In genomic region chr10:79346012-79346340, GRCh38 we compare ENCODE assay signal across 18 cellular contexts. TPM values are rescaled to one million over a fixed set of nuclear protein-coding genes. Genes with fewer than 3 reads are reported as not detected.
DNase-seq lines count a peak whose midpoint lies in the region; ATAC-seq, FAIRE-seq and TF ChIP-seq lines count a peak whose summit lies in the region.
"Had no signal": no experiment of that assay in that cellular context is flagged by ENCODE, and none has a peak within 500 bp of the region (broad histone marks: within the 10 kb centered on the region; RNA-seq: fewer than 3 reads in every experiment).

No MANE protein-coding gene starts in this region.

- H3K27ac ChIP-seq in HL-60 (replicated peaks), result peak overlapping the region; percentile 49
- H3K27ac ChIP-seq in pancreas, result peak overlapping the region in 3 of 4 donors; percentile 47 to 70 (median 62)

- ATAC-seq in activated T-cell treated with anti-CD3 and anti-CD28 coated beads, Interleukin-2, amount 50 U/mL, for 4 hours, result no peak
- ATAC-seq in activated T-cell treated with anti-CD3 and anti-CD28 coated beads, Interleukin-2, amount 50 U/mL, for 72 hours (replicated peaks in 1 of 2), result no peak
- no peak for ATAC-seq in pancreas
- ATAC-seq: natural killer cell, T-cell had no signal

- H3K27ac Mint-ChIP-seq in activated T-cell treated with anti-CD3 and anti-CD28 coated beads, Interleukin-2, amount 50 U/mL, for 72 hours, result no peak overlapping the region
- peak overlapping the region in 4 of 5 experiments; percentile 21 to 24 (median 21) for H3K27ac Mint-ChIP-seq in brain
- H3K27ac Mint-ChIP-seq: endodermal cell, memory B cell, natural killer cell, WTC11 had no signal

- 91 to 93% methylated on average over 2 of the region's 2 CpGs for WGBS in pancreas, 2 donors

- no peaks in the 10 kb centered on the region for H3K27me3 Mint-ChIP-seq in activated T-cell treated with anti-CD3 and anti-CD28 coated beads, Interleukin-2, amount 50 U/mL, for 4 hours (ENCODE audit: low read depth)
- H3K27me3 Mint-ChIP-seq in activated T-cell treated with anti-CD3 and anti-CD28 coated beads, Interleukin-2, amount 50 U/mL, for 72 hours (ENCODE audit: low read depth), result no peaks in the 10 kb centered on the region
- H3K27me3 Mint-ChIP-seq in brain, result peaks cover 13% of the 10 kb centered on the region
- H3K27me3 Mint-ChIP-seq: memory B cell, T-cell had no signal

- FAIRE-seq in pancreas (lab: Jason Lieb, UNC) (no peak), frontal cortex (lab: Jason Lieb, UNC) (no peak)
- FAIRE-seq: HTR-8/SVneo had no signal

- no peaks in the 10 kb centered on the region for H3K27me3 ChIP-seq in HL-60 (ENCODE audit: insufficient read depth, poor library complexity, severe bottlenecking)
- no peaks in the 10 kb centered on the region for H3K27me3 ChIP-seq in pancreas

- intact Hi-C loops in pancreas (cut with DNase I), result no loop called here

- H3K9me3 Mint-ChIP-seq in activated T-cell treated with anti-CD3 and anti-CD28 coated beads, Interleukin-2, amount 50 U/mL, for 4 hours, result no peaks in the 10 kb centered on the region
- H3K9me3 Mint-ChIP-seq in activated T-cell treated with anti-CD3 and anti-CD28 coated beads, Interleukin-2, amount 50 U/mL, for 72 hours, result no peaks in the 10 kb centered on the region
- no peaks in the 10 kb centered on the region for H3K9me3 Mint-ChIP-seq in brain
- H3K9me3 Mint-ChIP-seq: endodermal cell, memory B cell, natural killer cell, T-cell, WTC11 had no signal

- H3K9me3 ChIP-seq in pancreas, result no peaks in the 10 kb centered on the region

- no peak for DNase-seq in activated T-cell treated with anti-CD3 and anti-CD28 coated beads, Interleukin-2, amount 50 U/mL, for 4 hours
- DNase-seq in activated T-cell treated with anti-CD3 and anti-CD28 coated beads, Interleukin-2, amount 50 U/mL, for 72 hours, result no peak
- no peak for DNase-seq in HL-60 (ENCODE audit: low read depth in 1 of 2, low spot score in 1 of 2)
- DNase-seq in pancreas, result no peak
- no peak for DNase-seq in putamen (ENCODE audit: low spot score)
- DNase-seq in frontal cortex (ENCODE audit: low spot score in 2 of 2), result no peak
- DNase-seq in NCI-H2171 treated with DMSO at 0.1 percent for 48 hours (lab: John Stamatoyannopoulos, UW), result no peak
- DNase-seq: central memory CD4-positive, alpha-beta T cell; COR-L47; endodermal cell; natural killer cell; stimulated activated CD4-positive, alpha-beta T cell treated with anti-CD3 and anti-CD28 coated beads, Interleukin-12 subunit alpha, Interleukin-12 subunit beta, amount 100 ng/mL, for 4 hours; stimulated activated naive CD4-positive, alpha-beta T cell had no signal

- H3K36me3 ChIP-seq in pancreas, result peaks cover 0 to 14% (median 10%) of the 10 kb centered on the region in 3 donors

- H3K4me3 ChIP-seq in HL-60 (replicated peaks; ENCODE audit: insufficient read depth, low read length), result no peak overlapping the region
- no peak overlapping the region for H3K4me3 ChIP-seq in pancreas

- TF ChIP-seq CTCF in HL-60 (IDR thresholded peaks at IDR 0.05; ENCODE audit: insufficient read depth, low read length), result no peak
- TF ChIP-seq CTCF in brain (conservative IDR thresholded peaks at IDR 0.05), result no peak
- no peak for TF ChIP-seq CTCF in pancreas (IDR thresholded peaks at IDR 0.05)

- H3K4me1 Mint-ChIP-seq in activated T-cell treated with anti-CD3 and anti-CD28 coated beads, Interleukin-2, amount 50 U/mL, for 4 hours (ENCODE audit: low read depth), result peaks cover 27% of the 10 kb centered on the region
- peaks cover 26% of the 10 kb centered on the region for H3K4me1 Mint-ChIP-seq in activated T-cell treated with anti-CD3 and anti-CD28 coated beads, Interleukin-2, amount 50 U/mL, for 72 hours (ENCODE audit: low read depth)
- H3K4me1 Mint-ChIP-seq in brain, result peaks cover 35% of the 10 kb centered on the region

- peak overlapping the region; percentile 40 for H3K4me3 Mint-ChIP-seq in activated T-cell treated with anti-CD3 and anti-CD28 coated beads, Interleukin-2, amount 50 U/mL, for 4 hours
- H3K4me3 Mint-ChIP-seq in activated T-cell treated with anti-CD3 and anti-CD28 coated beads, Interleukin-2, amount 50 U/mL, for 72 hours, result no peak overlapping the region
- H3K4me3 Mint-ChIP-seq in brain, result peak overlapping the region in 3 of 5 experiments; percentile 40 to 58 (median 46)
- H3K4me3 Mint-ChIP-seq: memory B cell, natural killer cell, WTC11 had no signal

- H3K36me3 Mint-ChIP-seq in activated T-cell treated with anti-CD3 and anti-CD28 coated beads, Interleukin-2, amount 50 U/mL, for 4 hours (ENCODE audit: insufficient read depth), result peaks cover 14% of the 10 kb centered on the region
- peaks cover 12 to 17% of the 10 kb centered on the region in 2 donors for H3K36me3 Mint-ChIP-seq in activated T-cell treated with anti-CD3 and anti-CD28 coated beads, Interleukin-2, amount 50 U/mL, for 72 hours (ENCODE audit: insufficient read depth in 2 of 2)
- H3K36me3 Mint-ChIP-seq in brain, result peaks cover 16% of the 10 kb centered on the region
- H3K36me3 Mint-ChIP-seq: natural killer cell had no signal

- H3K4me1 ChIP-seq in pancreas, result peaks cover 33 to 45% (median 44%) of the 10 kb centered on the region in 3 donors

RNA-seq across cellular contexts. Expression of gene PPIF, which starts 1.3 kb away (rescaled TPM):
- 100 to 1,000 TPM; 199 to 232 (median 203) TPM for total RNA-seq in activated T-cell treated with anti-CD3 and anti-CD28 coated beads, Interleukin-2, amount 50 U/mL, for 4 hours
- total RNA-seq in activated T-cell treated with anti-CD3 and anti-CD28 coated beads, Interleukin-2, amount 50 U/mL, for 72 hours, result 100 to 1,000 TPM; 102 to 104 TPM
- polyA plus RNA-seq in brain (ENCODE audit: insufficient read depth, low read depth, low replicate concordance), result 142 TPM
- 10 to 100 TPM; 35.8 to 61.8 (median 46.8) TPM for total RNA-seq in pancreas
- polyA plus RNA-seq in pancreas, result 10 to 100 TPM; 21.2 to 37.0 TPM
- 5.7 TPM for total RNA-seq in frontal cortex

Comparison
In these comparisons a context has a peak if more than half of its experiments do, and no peak if none do; other contexts are left out.
1. H3K4me3 Mint-ChIP-seq: peak in activated T-cell treated with anti-CD3 and anti-CD28 coated beads, Interleukin-2, amount 50 U/mL, for 4 hours (single experiment) and brain (3 of 5); none in activated T-cell treated with anti-CD3 and anti-CD28 coated beads, Interleukin-2, amount 50 U/mL, for 72 hours (0 of 2).